In the genomic region with DNA sequence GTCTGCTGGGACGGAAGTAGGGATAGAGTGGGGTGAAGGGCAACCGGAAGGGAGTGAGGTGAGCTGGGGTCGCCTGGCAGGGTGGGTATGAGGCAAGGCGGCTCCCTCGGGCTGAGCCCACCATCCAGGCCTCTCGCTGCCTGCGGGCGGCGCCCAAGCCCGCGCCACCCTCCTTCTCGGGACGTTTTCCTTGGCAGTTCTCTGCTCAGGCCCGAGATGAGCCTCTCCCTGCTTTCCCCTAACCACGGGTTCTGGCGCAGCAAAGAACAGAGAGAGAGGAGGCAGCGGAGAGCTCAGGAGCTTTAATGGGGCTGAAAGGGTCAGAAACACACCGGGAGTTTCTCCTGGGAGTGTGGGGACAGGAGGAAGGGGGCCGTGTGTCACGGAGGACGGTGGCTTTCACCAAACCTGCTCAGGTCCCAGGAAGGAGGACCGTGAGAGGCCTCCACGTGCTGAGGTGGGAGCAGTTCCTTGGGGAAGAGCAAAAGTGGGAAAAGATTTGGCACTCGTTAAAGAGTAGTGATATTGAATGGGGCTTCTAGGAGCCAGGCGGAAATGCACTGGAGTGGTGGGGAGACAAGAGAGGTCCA, we compare ENCODE assay signal across 10 cellular contexts. TPM values are rescaled to one million over a fixed set of nuclear protein-coding genes. Genes with fewer than 3 reads are reported as not detected.
A peak's percentile ranks its signal among the peaks of the same experiment; 100 is the strongest.
DNase-seq lines count a peak whose midpoint lies in the region; ATAC-seq, FAIRE-seq and TF ChIP-seq lines count a peak whose summit lies in the region.
"Had no signal": no experiment of that assay in that cellular context is flagged by ENCODE, and none has a peak within 500 bp of the region (broad histone marks: within the 10 kb centered on the region; RNA-seq: fewer than 3 reads in every experiment).

No MANE protein-coding gene starts in this region.

- no peak for TF ChIP-seq RAD21 in HepG2 (CRISPR knock-in tag; IDR thresholded peaks at IDR 0.05)

- no TSS peak for BruUV-seq in HepG2 (replicated peaks; lab: Mats Ljungman, UMichigan)

- intact Hi-C loops in HepG2 (cut with micrococcal nuclease; ENCODE audit: unreplicated experiment), result loop anchor here (10.0 kb wide), 1 partner anchor 116 kb away; no protein-coding TSS in a partner anchor
- intact Hi-C loops in right lobe of liver (cut with DNase I), result no loop called here
- intact Hi-C loops in esophagus muscularis mucosa (cut with DNase I), result no loop called here

- H2BK5ac ChIP-seq in mesenchymal stem cell (ENCODE audit: low read depth, low read length, poor library complexity, severe bottlenecking), result no peak overlapping the region

- 16% methylated on average over 25 of the region's 25 CpGs for WGBS in HepG2 (ENCODE audit: low lambda C conversion rate)
- 3% methylated on average over 17 of the region's 25 CpGs for WGBS in right lobe of liver (ENCODE audit: insufficient coverage, low coverage, low lambda C conversion rate, missing lambda C conversion rate)
- 7% methylated on average over 21 of the region's 25 CpGs for WGBS in esophagus muscularis mucosa
- WGBS in mesenchymal stem cell, result 7% methylated on average over 24 of the region's 25 CpGs

- no peak overlapping the region for H2BK120ac ChIP-seq in mesenchymal stem cell (ENCODE audit: low read depth, low read length)

- H2BK12ac ChIP-seq in mesenchymal stem cell (ENCODE audit: low read length in 2 of 2), result no peak overlapping the region

- TF ChIP-seq POLR2A in HepG2 (IDR thresholded peaks at IDR 0.05; ENCODE audit: insufficient read depth in 1 of 2, low read depth in 2 of 2, low read length in 2 of 2) (no peak), right lobe of liver (IDR thresholded peaks at IDR 0.05) (no peak), esophagus muscularis mucosa (IDR thresholded peaks at IDR 0.05; ENCODE audit: low read depth) (no peak)

- no peak overlapping the region for H2AFZ ChIP-seq in HepG2 (ENCODE audit: low read length)
- H2AFZ ChIP-seq in OCI-LY3 (ENCODE audit: low read depth, low read length), result peak overlapping the region; percentile 71
- H2AFZ ChIP-seq in mesenchymal stem cell (ENCODE audit: low read depth, low read length), result no peak overlapping the region

- H3K4me3 ChIP-seq in HepG2 (replicated peaks in 1 of 3; ENCODE audit: insufficient read depth in 1 of 3, low read depth in 2 of 3, low read length in 3 of 3) (no peak overlapping the region), right lobe of liver (no peak overlapping the region), OCI-LY3 (ENCODE audit: low read length) (peak overlapping the region; percentile 84), esophagus muscularis mucosa (peak overlapping the region in 3 of 4 donors; percentile 40 to 52 (median 42)), mesenchymal stem cell (ENCODE audit: insufficient read depth in 1 of 2, low read depth in 1 of 2, low read length in 2 of 2) (no peak overlapping the region)

- H3K4me2 ChIP-seq in HepG2 (ENCODE audit: low read depth, low read length) (peak overlapping the region; percentile 25; the same call in 1 of the 2 replicates), OCI-LY3 (ENCODE audit: low read length) (peak overlapping the region; percentile 76), mesenchymal stem cell (ENCODE audit: low read length, poor library complexity, severe bottlenecking) (no peak overlapping the region)

- FAIRE-seq in HepG2 (lab: Jason Lieb, UNC), result no peak
- FAIRE-seq: colon, urothelium cell line had no signal

- peak overlapping the region; percentile 77 for H3K4me3 Mint-ChIP-seq in type B pancreatic cell

- no peak for TF ChIP-seq CTCF in HepG2 (CRISPR knock-in tag; IDR thresholded peaks at IDR 0.05)
- TF ChIP-seq CTCF in right lobe of liver (IDR thresholded peaks at IDR 0.05), result no peak
- no peak for TF ChIP-seq CTCF in OCI-LY3 (IDR thresholded peaks at IDR 0.05; ENCODE audit: low read depth, low read length)
- no peak for TF ChIP-seq CTCF in esophagus muscularis mucosa (IDR thresholded peaks at IDR 0.05)
- no peak for TF ChIP-seq CTCF in type B pancreatic cell (conservative IDR thresholded peaks at IDR 0.05)

- H3K36me3 ChIP-seq in HepG2 (replicated peaks in 1 of 2; ENCODE audit: control insufficient read depth in 1 of 2, insufficient read depth in 2 of 2, low read length in 2 of 2), result no peaks in the 10 kb centered on the region
- no peaks in the 10 kb centered on the region for H3K36me3 ChIP-seq in right lobe of liver
- no peaks in the 10 kb centered on the region for H3K36me3 ChIP-seq in OCI-LY3 (replicated peaks; ENCODE audit: low read depth, low read length)
- H3K36me3 ChIP-seq in esophagus muscularis mucosa, result no peaks in the 10 kb centered on the region
- H3K36me3 ChIP-seq in mesenchymal stem cell (ENCODE audit: control insufficient read depth in 1 of 2, insufficient read depth in 2 of 2, low read depth in 1 of 2, low read length in 2 of 2), result no peaks in the 10 kb centered on the region

- H3K9ac ChIP-seq in HepG2 (ENCODE audit: insufficient read depth, low read depth, low read length) (no peak overlapping the region), OCI-LY3 (ENCODE audit: low read length) (peak overlapping the region; percentile 75), mesenchymal stem cell (ENCODE audit: low read length) (no peak overlapping the region)

- H3K27ac Mint-ChIP-seq in type B pancreatic cell, result peak overlapping the region; percentile 67

- CTCF ChIA-PET in HepG2 (lab: Yijun Ruan, JAX; ENCODE audit: low intra/inter-chr PET ratio, low total read pairs), result interaction anchor here (1.5 kb wide), 1 partner anchor 174 kb away, joined by 9 read pairs; no protein-coding TSS in a partner anchor

- H4K91ac ChIP-seq in mesenchymal stem cell (ENCODE audit: low read length), result no peak overlapping the region

- H3K27ac ChIP-seq in HepG2 (ENCODE audit: extremely low read length, insufficient read depth, low read length) (no peak overlapping the region), right lobe of liver (no peak overlapping the region), OCI-LY3 (ENCODE audit: low read length) (peak overlapping the region; percentile 66), esophagus muscularis mucosa (replicated peaks in 1 of 4) (no peak overlapping the region), mesenchymal stem cell (ENCODE audit: low read length, poor library complexity, severe bottlenecking) (no peak overlapping the region)

- no peak overlapping the region for H4K8ac ChIP-seq in mesenchymal stem cell (ENCODE audit: low read length)

- POLR2A ChIA-PET in HepG2 (lab: Yijun Ruan, JAX), result no interaction called here

- H3K9me3 ChIP-seq in HepG2 (ENCODE audit: low read length) (no peaks in the 10 kb centered on the region), right lobe of liver (no peaks in the 10 kb centered on the region), OCI-LY3 (ENCODE audit: insufficient read depth, low read length) (no peaks in the 10 kb centered on the region), esophagus muscularis mucosa (no peaks in the 10 kb centered on the region), mesenchymal stem cell (ENCODE audit: control insufficient read depth, low read length) (no peaks in the 10 kb centered on the region)

- no peaks in the 10 kb centered on the region for H3K79me1 ChIP-seq in mesenchymal stem cell (replicated peaks; ENCODE audit: low read length, poor library complexity, severe bottlenecking)

- H3K4me1 Mint-ChIP-seq in type B pancreatic cell (ENCODE audit: unreplicated experiment), result peaks cover 3% of the 10 kb centered on the region

- no peaks in the 10 kb centered on the region for H3K36me3 Mint-ChIP-seq in type B pancreatic cell

- H3K14ac ChIP-seq in mesenchymal stem cell (ENCODE audit: low read length in 2 of 2), result no peak overlapping the region

- peak; percentile 10 for ATAC-seq in HepG2
- no peak for ATAC-seq in right lobe of liver
- ATAC-seq in GM18502 (IDR thresholded peaks at IDR 0.05; ENCODE audit: poor library complexity, unreplicated experiment), result no peak

- TF ChIP-seq EP300 in HepG2 (IDR thresholded peaks at IDR 0.05; ENCODE audit: low read depth in 2 of 2, low read length in 2 of 2) (no peak), HepG2 (CRISPR knock-in tag; IDR thresholded peaks at IDR 0.05; ENCODE audit: borderline replicate concordance) (no peak), esophagus muscularis mucosa (IDR thresholded peaks at IDR 0.05) (no peak)

- H4K20me1 ChIP-seq in HepG2 (ENCODE audit: insufficient read depth, low read length), result peaks cover 10% of the 10 kb centered on the region; the same call in 1 of the 2 replicates
- H4K20me1 ChIP-seq in OCI-LY3 (ENCODE audit: insufficient read depth, low read length), result no peaks in the 10 kb centered on the region

- peaks cover 31 to 70% of the 10 kb centered on the region in 2 experiments for H3K27me3 ChIP-seq in HepG2 (ENCODE audit: control insufficient read depth in 1 of 2, insufficient read depth in 2 of 2, low read length in 2 of 2)
- H3K27me3 ChIP-seq in right lobe of liver, result peaks cover 14 to 35% of the 10 kb centered on the region in 2 donors
- 0 out of 2 replicates have a peak, but pooled peaks cover 2% of the 10 kb centered on the region for H3K27me3 ChIP-seq in OCI-LY3 (ENCODE audit: low read depth, low read length)
- peaks cover 0 to 98% (median 66%) of the 10 kb centered on the region in 4 donors for H3K27me3 ChIP-seq in esophagus muscularis mucosa
- H3K27me3 ChIP-seq in mesenchymal stem cell (ENCODE audit: control insufficient read depth in 1 of 2, insufficient read depth in 1 of 2, low read length in 2 of 2), result peaks cover 87 to 88% of the 10 kb centered on the region in 2 experiments

- no peak overlapping the region for H3K18ac ChIP-seq in mesenchymal stem cell (ENCODE audit: low read depth in 1 of 2, low read length in 2 of 2)

- H3K4me1 ChIP-seq in HepG2 (ENCODE audit: insufficient read depth, low read length), result peaks cover 11% of the 10 kb centered on the region; the same call in 1 of the 2 replicates
- H3K4me1 ChIP-seq in right lobe of liver, result peaks cover 0 to 20% (median 3%) of the 10 kb centered on the region in 4 donors
- H3K4me1 ChIP-seq in OCI-LY3 (ENCODE audit: low read length), result peaks cover 5% of the 10 kb centered on the region
- H3K4me1 ChIP-seq in esophagus muscularis mucosa, result peaks cover 42 to 57% (median 55%) of the 10 kb centered on the region in 4 donors
- H3K4me1 ChIP-seq in mesenchymal stem cell (ENCODE audit: control insufficient read depth, insufficient read depth, low read depth, low read length), result peaks cover 20% of the 10 kb centered on the region

- H2AK5ac ChIP-seq in mesenchymal stem cell (ENCODE audit: low read length, severe bottlenecking), result no peak overlapping the region

- in situ Hi-C loops in HepG2 (cut with HindIII; ENCODE audit: extremely low pct_ligation_motif_present, low pct_unique_long_range_greater_than_20kb), result no loop called here

- no peak overlapping the region for H2BK15ac ChIP-seq in mesenchymal stem cell (ENCODE audit: low read depth, poor library complexity, severe bottlenecking)

- H3K9me3 Mint-ChIP-seq in type B pancreatic cell, result no peaks in the 10 kb centered on the region

- DNase-seq in HepG2 (ENCODE audit: low spot score) (no peak), right lobe of liver (no peak), esophagus muscularis mucosa (ENCODE audit: extremely low spot score) (no peak), type B pancreatic cell (ENCODE audit: extremely low spot score, unreplicated experiment) (no peak), mesenchymal stem cell (no peak), SK-N-DZ (ENCODE audit: low spot score) (no peak)

- H3K79me2 ChIP-seq in HepG2 (ENCODE audit: insufficient read depth, low read length) (no peaks in the 10 kb centered on the region), OCI-LY3 (ENCODE audit: low read length) (peaks cover 2% of the 10 kb centered on the region; the same call in 1 of the 2 replicates)

- H3K4ac ChIP-seq in mesenchymal stem cell (ENCODE audit: low read depth in 1 of 2, low read length in 2 of 2), result no peak overlapping the region

- peaks cover 89% of the 10 kb centered on the region for H3K27me3 Mint-ChIP-seq in type B pancreatic cell

- H3K23ac ChIP-seq in mesenchymal stem cell (ENCODE audit: low read length in 2 of 2), result no peak overlapping the region

RNA-seq across cellular contexts. Expression of gene FEV, which starts 4.1 kb away (rescaled TPM):
- total RNA-seq in HepG2 (2016; rRNA removed; fragmentation: Illumina TruSeq; extraction: Trizol), result not detected in 2 replicates
- total RNA-seq in HepG2 (2016; cell fraction: cytosol; rRNA removed; fragmentation: Illumina TruSeq; extraction: Trizol; ENCODE audit: low read depth), result not detected in 2 replicates
- total RNA-seq in HepG2 (2016; cell fraction: insoluble cytoplasmic fraction; rRNA removed; fragmentation: Illumina TruSeq; extraction: Trizol), result not detected in 2 replicates
- total RNA-seq in HepG2 (2016; cell fraction: membrane; rRNA removed; fragmentation: Illumina TruSeq; extraction: Trizol), result not detected in 2 replicates
- total RNA-seq in HepG2 (2016; cell fraction: nucleus; rRNA removed; fragmentation: Illumina TruSeq; extraction: Trizol), result not detected in 2 replicates
- polyA plus RNA-seq in HepG2 (2011; rRNA removed), result not detected in 2 replicates
- polyA plus RNA-seq in HepG2 (2011; cell fraction: cytosol; rRNA removed), result not detected in 2 replicates
- not detected in 2 replicates for polyA plus RNA-seq in HepG2 (2011; cell fraction: nucleus; rRNA removed)
- polyA plus RNA-seq in HepG2 (2012), result not detected in 2 replicates
- not detected in 2 replicates for polyA plus RNA-seq in HepG2 (2016; cell fraction: cytosol; fragmentation: Illumina TruSeq; extraction: Trizol; ENCODE audit: low read depth)
- polyA plus RNA-seq in HepG2 (2016; cell fraction: insoluble cytoplasmic fraction; fragmentation: Illumina TruSeq; extraction: Trizol; ENCODE audit: low read depth), result not detected in 2 replicates
- polyA plus RNA-seq in HepG2 (2016; cell fraction: membrane; fragmentation: Illumina TruSeq; extraction: Trizol; ENCODE audit: low read depth), result not detected in 2 replicates
- not detected in 2 replicates for polyA plus RNA-seq in HepG2 (2016; cell fraction: nucleus; fragmentation: Illumina TruSeq; extraction: Trizol; ENCODE audit: insufficient read depth, low read depth)
- polyA minus RNA-seq in HepG2 (2011; rRNA and poly(A)+ RNA removed; ENCODE audit: low replicate concordance), result not detected in 2 replicates
- polyA minus RNA-seq in HepG2 (2011; cell fraction: cytosol; rRNA and poly(A)+ RNA removed), result not detected in 2 replicates
- not detected in 2 replicates for polyA minus RNA-seq in HepG2 (2011; cell fraction: nucleus; rRNA and poly(A)+ RNA removed)
- total RNA-seq in right lobe of liver, result not detected
- total RNA-seq in esophagus muscularis mucosa, result not detected
- 12.5 and 51.1 TPM in 2 replicates for total RNA-seq in type B pancreatic cell (ENCODE audit: low replicate concordance)
- not detected for polyA plus RNA-seq in mesenchymal stem cell (2013, experiment 1 of 2)
- polyA plus RNA-seq in mesenchymal stem cell (2013, experiment 2 of 2), result not detected
- polyA plus RNA-seq in SK-N-DZ (2014; cell fraction: cytosol; rRNA removed), result 21.6 and 28.6 TPM in 2 replicates
- 15.0 and 22.8 TPM in 2 replicates for polyA plus RNA-seq in SK-N-DZ (2014; cell fraction: nucleus; rRNA removed)

RNA-seq across cellular contexts. Expression of gene CRYBA2, which starts 12.3 kb away (rescaled TPM):
- not detected in 2 replicates for total RNA-seq in HepG2 (2016; rRNA removed; fragmentation: Illumina TruSeq; extraction: Trizol)
- not detected in 2 replicates for total RNA-seq in HepG2 (2016; cell fraction: cytosol; rRNA removed; fragmentation: Illumina TruSeq; extraction: Trizol; ENCODE audit: low read depth)
- not detected in 2 replicates for total RNA-seq in HepG2 (2016; cell fraction: insoluble cytoplasmic fraction; rRNA removed; fragmentation: Illumina TruSeq; extraction: Trizol)
- not detected in 2 replicates for total RNA-seq in HepG2 (2016; cell fraction: membrane; rRNA removed; fragmentation: Illumina TruSeq; extraction: Trizol)
- not detected in 2 replicates for total RNA-seq in HepG2 (2016; cell fraction: nucleus; rRNA removed; fragmentation: Illumina TruSeq; extraction: Trizol)
- not detected in 2 replicates for polyA plus RNA-seq in HepG2 (2011; rRNA removed)
- not detected in 2 replicates for polyA plus RNA-seq in HepG2 (2011; cell fraction: cytosol; rRNA removed)
- not detected in 2 replicates for polyA plus RNA-seq in HepG2 (2011; cell fraction: nucleus; rRNA removed)
- not detected in 2 replicates for polyA plus RNA-seq in HepG2 (2012)
- polyA plus RNA-seq in HepG2 (2016; cell fraction: cytosol; fragmentation: Illumina TruSeq; extraction: Trizol; ENCODE audit: low read depth), result not detected in 2 replicates
- polyA plus RNA-seq in HepG2 (2016; cell fraction: insoluble cytoplasmic fraction; fragmentation: Illumina TruSeq; extraction: Trizol; ENCODE audit: low read depth), result not detected in 2 replicates
- not detected in 2 replicates for polyA plus RNA-seq in HepG2 (2016; cell fraction: membrane; fragmentation: Illumina TruSeq; extraction: Trizol; ENCODE audit: low read depth)
- not detected in 2 replicates for polyA plus RNA-seq in HepG2 (2016; cell fraction: nucleus; fragmentation: Illumina TruSeq; extraction: Trizol; ENCODE audit: insufficient read depth, low read depth)
- polyA minus RNA-seq in HepG2 (2011; rRNA and poly(A)+ RNA removed; ENCODE audit: low replicate concordance), result not detected in 2 replicates
- polyA minus RNA-seq in HepG2 (2011; cell fraction: cytosol; rRNA and poly(A)+ RNA removed), result not detected in 2 replicates
- polyA minus RNA-seq in HepG2 (2011; cell fraction: nucleus; rRNA and poly(A)+ RNA removed), result not detected in 2 replicates
- total RNA-seq in right lobe of liver, result not detected
- not detected for total RNA-seq in esophagus muscularis mucosa
- 77.3 and 179 TPM in 2 replicates for total RNA-seq in type B pancreatic cell (ENCODE audit: low replicate concordance)
- not detected for polyA plus RNA-seq in mesenchymal stem cell (2013, experiment 1 of 2)
- polyA plus RNA-seq in mesenchymal stem cell (2013, experiment 2 of 2), result not detected
- polyA plus RNA-seq in SK-N-DZ (2014; cell fraction: cytosol; rRNA removed), result 7.3 and 18.8 TPM in 2 replicates
- 9.5 and 10.8 TPM in 2 replicates for polyA plus RNA-seq in SK-N-DZ (2014; cell fraction: nucleus; rRNA removed)

RNA-seq across cellular contexts. Expression of gene CDK5R2, which starts 21.4 kb away (rescaled TPM):
- total RNA-seq in HepG2 (2016; rRNA removed; fragmentation: Illumina TruSeq; extraction: Trizol) (not detected in 2 replicates), right lobe of liver (not detected), esophagus muscularis mucosa (under 1 TPM in 3 of 4 donors, not detected in 1; under 0.01 to 0.52 (median 0.33) TPM), type B pancreatic cell (ENCODE audit: low replicate concordance) (5.9 and 10.0 TPM in 2 replicates)
- total RNA-seq in HepG2 (2016; cell fraction: cytosol; rRNA removed; fragmentation: Illumina TruSeq; extraction: Trizol; ENCODE audit: low read depth), result not detected in 2 replicates
- total RNA-seq in HepG2 (2016; cell fraction: insoluble cytoplasmic fraction; rRNA removed; fragmentation: Illumina TruSeq; extraction: Trizol), result not detected in 2 replicates
- not detected in 2 replicates for total RNA-seq in HepG2 (2016; cell fraction: membrane; rRNA removed; fragmentation: Illumina TruSeq; extraction: Trizol)
- total RNA-seq in HepG2 (2016; cell fraction: nucleus; rRNA removed; fragmentation: Illumina TruSeq; extraction: Trizol), result not detected in 2 replicates
- polyA plus RNA-seq in HepG2 (2011; rRNA removed), result not detected in 2 replicates
- polyA plus RNA-seq in HepG2 (2011; cell fraction: cytosol; rRNA removed), result 0.03 and 0.04 TPM in 2 replicates
- polyA plus RNA-seq in HepG2 (2011; cell fraction: nucleus; rRNA removed), result not detected in 2 replicates
- not detected in 2 replicates for polyA plus RNA-seq in HepG2 (2012)
- not detected in 2 replicates for polyA plus RNA-seq in HepG2 (2016; cell fraction: cytosol; fragmentation: Illumina TruSeq; extraction: Trizol; ENCODE audit: low read depth)
- not detected in 2 replicates for polyA plus RNA-seq in HepG2 (2016; cell fraction: insoluble cytoplasmic fraction; fragmentation: Illumina TruSeq; extraction: Trizol; ENCODE audit: low read depth)
- polyA plus RNA-seq in HepG2 (2016; cell fraction: membrane; fragmentation: Illumina TruSeq; extraction: Trizol; ENCODE audit: low read depth), result 0.08 TPM in 1 of 2 replicates, not detected in the other
- not detected in 2 replicates for polyA plus RNA-seq in HepG2 (2016; cell fraction: nucleus; fragmentation: Illumina TruSeq; extraction: Trizol; ENCODE audit: insufficient read depth, low read depth)
- polyA minus RNA-seq in HepG2 (2011; rRNA and poly(A)+ RNA removed; ENCODE audit: low replicate concordance), result 0.49 TPM in 1 of 2 replicates, not detected in the other
- polyA minus RNA-seq in HepG2 (2011; cell fraction: cytosol; rRNA and poly(A)+ RNA removed), result not detected in 2 replicates
- not detected in 2 replicates for polyA minus RNA-seq in HepG2 (2011; cell fraction: nucleus; rRNA and poly(A)+ RNA removed)
- polyA plus RNA-seq in mesenchymal stem cell (2013, experiment 1 of 2), result 0.03 TPM
- not detected for polyA plus RNA-seq in mesenchymal stem cell (2013, experiment 2 of 2)
- polyA plus RNA-seq in SK-N-DZ (2014; cell fraction: cytosol; rRNA removed), result 4.2 TPM in 2 replicates
- 2.1 and 4.6 TPM in 2 replicates for polyA plus RNA-seq in SK-N-DZ (2014; cell fraction: nucleus; rRNA removed)

Comparison
In these comparisons a context has a peak if more than half of its experiments do, and no peak if none do; other contexts are left out.
1. H3K4me3 ChIP-seq: peak in OCI-LY3 (single experiment) and esophagus muscularis mucosa (3 of 4); none in HepG2 (0 of 3), right lobe of liver (0 of 3) and mesenchymal stem cell (0 of 2).
2. RNA of gene FEV, which starts 4.1 kb away (total RNA-seq): 12.5 to 51.1 TPM in type B pancreatic cell; not detected in HepG2, not detected in right lobe of liver and not detected in esophagus muscularis mucosa; every median in the first group is over 10 times any median in the second.
3. RNA of gene CRYBA2, which starts 12.3 kb away (total RNA-seq): 77.3 to 179 TPM in type B pancreatic cell; not detected in HepG2, not detected in right lobe of liver and not detected in esophagus muscularis mucosa; every median in the first group is over 10 times any median in the second.